ENCODE assay signal across 8 cellular contexts in the genomic region with DNA sequence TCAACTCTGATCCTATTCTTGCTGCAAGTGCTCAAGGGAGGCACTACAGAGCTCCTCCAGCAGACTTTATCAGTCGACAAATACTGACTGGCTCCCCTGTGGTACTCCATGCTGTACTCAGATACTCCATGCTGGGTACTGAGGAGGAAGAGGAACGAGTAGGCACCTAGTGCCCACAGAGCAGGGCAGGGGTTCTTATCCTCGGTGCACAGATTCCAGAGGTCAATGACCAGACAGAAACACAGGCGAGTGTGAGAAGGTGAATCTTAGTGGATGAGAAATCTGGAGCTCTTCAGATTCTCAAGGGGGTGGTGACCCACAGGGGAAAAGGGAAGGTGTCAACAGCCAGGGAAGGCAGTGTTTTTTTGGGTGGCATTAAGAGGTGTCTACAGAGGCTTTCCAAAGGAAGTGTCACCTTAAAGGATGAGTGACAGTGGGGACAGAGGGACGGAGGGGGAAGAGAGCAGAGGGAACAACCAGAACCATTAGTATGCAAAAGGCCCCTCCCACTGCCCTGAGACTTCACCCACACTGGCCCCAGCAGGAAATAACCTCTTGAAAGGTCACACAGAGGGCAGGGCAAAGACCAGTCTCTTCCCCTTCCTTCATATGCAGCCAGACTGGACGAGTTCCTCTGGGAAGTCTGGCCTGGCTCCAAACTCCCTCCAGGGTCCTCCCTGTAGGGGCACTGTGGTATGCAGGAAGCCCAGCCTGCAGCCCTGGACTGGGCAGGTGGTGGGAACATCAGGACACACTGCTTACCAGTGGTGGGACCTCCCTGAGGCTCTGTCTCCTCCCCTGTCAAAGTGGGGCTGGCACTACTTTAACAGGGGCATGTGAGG.
A peak's percentile ranks its signal among the peaks of the same experiment; 100 is the strongest.
DNase-seq lines count a peak whose midpoint lies in the region; ATAC-seq and TF ChIP-seq lines count a peak whose summit lies in the region.

No MANE protein-coding gene starts in this region.

- H3K9me3 ChIP-seq in WERI-Rb-1 (ENCODE audit: severe bottlenecking) = no peaks in the 10 kb centered on the region

- peak overlapping the region; percentile 91 for H3K27ac ChIP-seq in WERI-Rb-1

- no peaks in the 10 kb centered on the region for H3K27me3 ChIP-seq in WERI-Rb-1 (ENCODE audit: insufficient read depth, low read depth, severe bottlenecking)

- peak; percentile 44 for ATAC-seq in HG02840 (IDR thresholded peaks at IDR 0.05; ENCODE audit: low FRiP score, unreplicated experiment)
- no peak for ATAC-seq in GM18873 (IDR thresholded peaks at IDR 0.05; ENCODE audit: low FRiP score, unreplicated experiment)

- H3K36me3 ChIP-seq in WERI-Rb-1 = peaks cover 15% of the 10 kb centered on the region

- TF ChIP-seq CTCF in GM10266 (IDR thresholded peaks at IDR 0.05; ENCODE audit: control insufficient read depth, insufficient read depth, low read depth, missing control alignments) (no peak), WERI-Rb-1 (IDR thresholded peaks at IDR 0.05; ENCODE audit: low read depth, low read length) (no peak)

- DNase-seq in GM10266 (ENCODE audit: extremely low spot score) = peak; percentile 40
- no peak for DNase-seq in WERI-Rb-1
- DNase-seq in left kidney (ENCODE audit: low read depth, low spot score) = peak; percentile 38
- no peak for DNase-seq in NCI-H1436 treated with DMSO at 0.1 percent for 48 hours (lab: John Stamatoyannopoulos, UW)
- DNase-seq in NCI-H2227 (lab: John Stamatoyannopoulos, UW; ENCODE audit: unreplicated experiment) = no peak
- DNase-seq in NCI-H1436 (lab: John Stamatoyannopoulos, UW) = no peak

- H3K4me3 ChIP-seq in WERI-Rb-1 (ENCODE audit: low read depth, low read length) = no peak overlapping the region

Comparison
In these comparisons a context has a peak if more than half of its experiments do, and no peak if none do; other contexts are left out.
1. DNase-seq: peak in GM10266 (single experiment) and left kidney (single experiment); none in WERI-Rb-1 (single experiment), NCI-H1436 treated with DMSO at 0.1 percent for 48 hours (single experiment), NCI-H2227 (single experiment) and NCI-H1436 (single experiment).